In the genomic region with DNA sequence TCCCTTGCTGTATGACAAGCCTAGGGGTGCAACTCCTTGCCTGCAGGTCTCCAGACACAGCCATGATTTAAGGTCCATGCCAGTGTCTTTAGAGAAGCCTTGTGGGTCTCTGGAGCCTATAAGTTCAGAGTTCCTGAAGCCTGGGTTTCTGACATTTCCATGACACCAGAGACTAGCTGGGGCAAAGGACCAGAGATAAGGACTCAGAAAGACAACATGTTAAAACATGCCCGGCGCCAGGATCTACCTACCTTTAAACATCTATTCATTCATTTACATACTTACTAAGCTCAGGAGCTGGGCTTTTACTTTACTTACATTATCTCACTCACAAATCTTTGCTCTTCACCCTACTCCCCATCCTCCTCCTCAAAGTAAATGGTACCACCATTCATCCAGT, we compare ENCODE assay signal across 8 cellular contexts. TPM values are rescaled to one million over a fixed set of nuclear protein-coding genes. Genes with fewer than 3 reads are reported as not detected.
DNase-seq lines count a peak whose midpoint lies in the region; ATAC-seq and TF ChIP-seq lines count a peak whose summit lies in the region.

No MANE protein-coding gene starts in this region.

- no peak for DNase-seq in activated T-cell treated with anti-CD3 and anti-CD28 coated beads, Interleukin-2, amount 50 U/mL, for 4 hours
- no peak for DNase-seq in activated T-cell treated with anti-CD3 and anti-CD28 coated beads, Interleukin-2, amount 50 U/mL, for 1 hour
- no peak for DNase-seq in WERI-Rb-1
- DNase-seq in foreskin keratinocyte: peak; percentile 57 to 76
- no peak for DNase-seq in cardiac septum (ENCODE audit: low spot score)
- DNase-seq in DMS53 (lab: John Stamatoyannopoulos, UW): no peak
- DNase-seq in HUDEP-2 (lab: John Stamatoyannopoulos, UW; ENCODE audit: unreplicated experiment in 76 of 76): no peak

- ATAC-seq in activated T-cell treated with anti-CD3 and anti-CD28 coated beads, Interleukin-2, amount 50 U/mL, for 4 hours: no peak
- ATAC-seq in foreskin keratinocyte: peak; percentile 34
- no peak for ATAC-seq in stimulated activated memory B cell treated with anti-CD40 and anti-IgM and Interleukin-4, amounts not matched to agents 10 μg/mL and 1 μg/mL and 100 μg/mL, for 72 hours

- H3K9me3 Mint-ChIP-seq in activated T-cell treated with anti-CD3 and anti-CD28 coated beads, Interleukin-2, amount 50 U/mL, for 4 hours: no peaks in the 10 kb centered on the region
- no peaks in the 10 kb centered on the region for H3K9me3 Mint-ChIP-seq in stimulated activated memory B cell treated with anti-CD40 and anti-IgM and Interleukin-4, amounts not matched to agents 10 μg/mL and 1 μg/mL and 100 μg/mL, for 72 hours

- H3K4me1 Mint-ChIP-seq in activated T-cell treated with anti-CD3 and anti-CD28 coated beads, Interleukin-2, amount 50 U/mL, for 4 hours (ENCODE audit: low read depth): peaks cover 28% of the 10 kb centered on the region
- H3K4me1 Mint-ChIP-seq in stimulated activated memory B cell treated with anti-CD40 and anti-IgM and Interleukin-4, amounts not matched to agents 10 μg/mL and 1 μg/mL and 100 μg/mL, for 72 hours: peaks cover 18% of the 10 kb centered on the region

- no peaks in the 10 kb centered on the region for H3K9me3 ChIP-seq in WERI-Rb-1 (ENCODE audit: severe bottlenecking)

- peaks cover 29% of the 10 kb centered on the region for H3K36me3 Mint-ChIP-seq in activated T-cell treated with anti-CD3 and anti-CD28 coated beads, Interleukin-2, amount 50 U/mL, for 4 hours (ENCODE audit: insufficient read depth)
- peaks cover 19% of the 10 kb centered on the region for H3K36me3 Mint-ChIP-seq in stimulated activated memory B cell treated with anti-CD40 and anti-IgM and Interleukin-4, amounts not matched to agents 10 μg/mL and 1 μg/mL and 100 μg/mL, for 72 hours

- no peaks in the 10 kb centered on the region for H3K27me3 ChIP-seq in WERI-Rb-1 (ENCODE audit: insufficient read depth, low read depth, severe bottlenecking)
- no peaks in the 10 kb centered on the region for H3K27me3 ChIP-seq in foreskin keratinocyte

- peak overlapping the region; percentile 96 for H3K27ac Mint-ChIP-seq in stimulated activated memory B cell treated with anti-CD40 and anti-IgM and Interleukin-4, amounts not matched to agents 10 μg/mL and 1 μg/mL and 100 μg/mL, for 72 hours

- peaks cover 11% of the 10 kb centered on the region for H3K4me1 ChIP-seq in foreskin keratinocyte

- H3K27ac ChIP-seq in WERI-Rb-1 (peak overlapping the region; percentile 48), foreskin keratinocyte (no peak overlapping the region)

- H3K36me3 ChIP-seq in WERI-Rb-1: peaks cover 57% of the 10 kb centered on the region

- peak overlapping the region; percentile 99 for H3K4me3 Mint-ChIP-seq in activated T-cell treated with anti-CD3 and anti-CD28 coated beads, Interleukin-2, amount 50 U/mL, for 4 hours
- H3K4me3 Mint-ChIP-seq in stimulated activated memory B cell treated with anti-CD40 and anti-IgM and Interleukin-4, amounts not matched to agents 10 μg/mL and 1 μg/mL and 100 μg/mL, for 72 hours: peak overlapping the region; percentile 93

- intact Hi-C loops in cardiac septum (cut with DNase I): no loop called here

- TF ChIP-seq CTCF in WERI-Rb-1 (IDR thresholded peaks at IDR 0.05; ENCODE audit: low read depth, low read length): no peak
- TF ChIP-seq CTCF in foreskin keratinocyte (conservative IDR thresholded peaks at IDR 0.05): no peak

- no peak overlapping the region for H3K4me3 ChIP-seq in WERI-Rb-1 (ENCODE audit: low read depth, low read length)

- H3K27me3 Mint-ChIP-seq in activated T-cell treated with anti-CD3 and anti-CD28 coated beads, Interleukin-2, amount 50 U/mL, for 4 hours (ENCODE audit: low read depth): no peaks in the 10 kb centered on the region
- no peaks in the 10 kb centered on the region for H3K27me3 Mint-ChIP-seq in stimulated activated memory B cell treated with anti-CD40 and anti-IgM and Interleukin-4, amounts not matched to agents 10 μg/mL and 1 μg/mL and 100 μg/mL, for 72 hours

RNA-seq across cellular contexts. Expression of a gene that starts 1.5 kb away (rescaled TPM):
- 100 to 1,000 TPM in 2 of 3 donors, 10 to 100 TPM in 1; 85.2 to 109 (median 102) TPM for total RNA-seq in activated T-cell treated with anti-CD3 and anti-CD28 coated beads, Interleukin-2, amount 50 U/mL, for 4 hours
- total RNA-seq in foreskin keratinocyte (116 and 123 TPM in 2 replicates), cardiac septum (61.4 TPM)
- polyA plus RNA-seq in foreskin keratinocyte: 171 and 178 TPM in 2 replicates

RNA-seq across cellular contexts. Expression of a gene that starts 1.5 kb away (rescaled TPM):
- total RNA-seq in activated T-cell treated with anti-CD3 and anti-CD28 coated beads, Interleukin-2, amount 50 U/mL, for 4 hours: 10 to 100 TPM; 12.2 to 13.3 (median 12.6) TPM
- 11.8 and 13.5 TPM in 2 replicates for total RNA-seq in foreskin keratinocyte
- polyA plus RNA-seq in foreskin keratinocyte: 8.5 and 9.7 TPM in 2 replicates
- total RNA-seq in cardiac septum: 0.35 TPM

RNA-seq across cellular contexts. Expression of a gene that starts 25.6 kb away (rescaled TPM):
- 10 to 100 TPM; 23.8 to 25.0 (median 24.1) TPM for total RNA-seq in activated T-cell treated with anti-CD3 and anti-CD28 coated beads, Interleukin-2, amount 50 U/mL, for 4 hours
- total RNA-seq in foreskin keratinocyte (36.5 and 38.0 TPM in 2 replicates), cardiac septum (10.8 TPM)
- polyA plus RNA-seq in foreskin keratinocyte: 21.8 and 22.2 TPM in 2 replicates

RNA-seq across cellular contexts. Expression of a gene that starts 25.8 kb away (rescaled TPM):
- total RNA-seq in activated T-cell treated with anti-CD3 and anti-CD28 coated beads, Interleukin-2, amount 50 U/mL, for 4 hours: 100 to 1,000 TPM; 153 to 174 (median 159) TPM
- total RNA-seq in foreskin keratinocyte (223 and 231 TPM in 2 replicates), cardiac septum (32.9 TPM)
- 166 and 173 TPM in 2 replicates for polyA plus RNA-seq in foreskin keratinocyte

RNA-seq across cellular contexts. Expression of a gene that starts 54.5 kb away (rescaled TPM):
- 1 to 10 TPM; 3.7 to 4.3 (median 4.3) TPM for total RNA-seq in activated T-cell treated with anti-CD3 and anti-CD28 coated beads, Interleukin-2, amount 50 U/mL, for 4 hours
- total RNA-seq in foreskin keratinocyte: 37.9 and 40.6 TPM in 2 replicates
- polyA plus RNA-seq in foreskin keratinocyte: 34.6 and 35.2 TPM in 2 replicates
- total RNA-seq in cardiac septum: 9.6 TPM

Comparison
In these comparisons a context has a peak if more than half of its experiments do, and no peak if none do; other contexts are left out.
1. DNase-seq: peak in foreskin keratinocyte (2 of 2); none in activated T-cell treated with anti-CD3 and anti-CD28 coated beads, Interleukin-2, amount 50 U/mL, for 4 hours (single experiment), activated T-cell treated with anti-CD3 and anti-CD28 coated beads, Interleukin-2, amount 50 U/mL, for 1 hour (single experiment), WERI-Rb-1 (single experiment), cardiac septum (single experiment), DMS53 (single experiment) and HUDEP-2 (0 of 76).